In the genomic region with DNA sequence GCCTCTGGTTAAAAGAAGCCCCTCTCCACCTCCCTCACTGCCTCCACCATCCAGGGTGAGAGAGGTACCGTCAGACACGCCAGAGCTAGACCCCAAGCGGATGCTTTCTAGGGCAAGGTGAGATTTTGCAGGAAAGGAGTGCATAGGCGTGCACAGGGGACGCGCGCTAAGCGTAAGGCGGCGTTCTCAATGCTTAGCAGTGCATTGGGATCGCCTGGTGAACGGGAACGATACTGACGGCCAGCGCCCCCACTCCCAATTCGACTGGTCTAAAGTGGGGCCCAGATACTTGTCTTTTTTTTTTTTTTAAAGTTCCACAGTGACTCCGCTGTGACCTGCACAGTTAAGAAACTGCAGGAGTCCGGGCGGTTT, we compare ENCODE assay signal across 7 cellular contexts. TPM values are rescaled to one million over a fixed set of nuclear protein-coding genes. Genes with fewer than 3 reads are reported as not detected.
DNase-seq lines count a peak whose midpoint lies in the region; ATAC-seq and TF ChIP-seq lines count a peak whose summit lies in the region.

No MANE protein-coding gene starts in this region.

- dilution Hi-C loops in mammary epithelial cell (cut with HindIII; ENCODE audit: low sequenced_read_pairs) = no loop called here

- H3K9me3 Mint-ChIP-seq in stimulated activated memory B cell treated with anti-CD40 and anti-IgM and Interleukin-4, amounts not matched to agents 10 μg/mL and 1 μg/mL and 100 μg/mL, for 72 hours = peaks cover 3% of the 10 kb centered on the region

- no peaks in the 10 kb centered on the region for H3K9me3 ChIP-seq in HUES64 (ENCODE audit: insufficient read depth, low read depth, low read length)
- no peaks in the 10 kb centered on the region for H3K9me3 ChIP-seq in mammary epithelial cell (replicated peaks; ENCODE audit: insufficient read depth, low read length)

- H4K20me1 ChIP-seq in mammary epithelial cell (ENCODE audit: insufficient read depth, low read length) = no peaks in the 10 kb centered on the region

- H3K4me1 ChIP-seq in HUES64 (ENCODE audit: insufficient read depth, low read length) (peaks cover 7% of the 10 kb centered on the region; the same call in 1 of the 2 replicates), mammary epithelial cell (ENCODE audit: insufficient read depth, low read length) (peaks cover 5% of the 10 kb centered on the region)

- WGBS in HUES64 = 92% methylated on average over 19 of the region's 19 CpGs
- WGBS in mammary epithelial cell (ENCODE audit: low coverage, missing lambda C conversion rate) = 89% methylated on average over 13 of the region's 19 CpGs

- BruUV-seq in mammary epithelial cell (replicated peaks; lab: Mats Ljungman, UMichigan) = no TSS peak

- H3K27ac Mint-ChIP-seq in stimulated activated memory B cell treated with anti-CD40 and anti-IgM and Interleukin-4, amounts not matched to agents 10 μg/mL and 1 μg/mL and 100 μg/mL, for 72 hours = no peak overlapping the region

- no peak for TF ChIP-seq CTCF in mammary epithelial cell (conservative IDR thresholded peaks at IDR 0.05 in 1 of 2, IDR thresholded peaks at IDR 0.05 in 1 of 2; ENCODE audit: extremely low read depth in 1 of 2, insufficient read depth in 1 of 2, low read depth in 1 of 2, low read length in 2 of 2)

- peaks cover 6% of the 10 kb centered on the region for H3K4me1 Mint-ChIP-seq in stimulated activated memory B cell treated with anti-CD40 and anti-IgM and Interleukin-4, amounts not matched to agents 10 μg/mL and 1 μg/mL and 100 μg/mL, for 72 hours

- peak overlapping the region; percentile 42; the same call in 1 of the 2 replicates for H3K4me3 ChIP-seq in HUES64 (ENCODE audit: low read length)
- H3K4me3 ChIP-seq in mammary epithelial cell (replicated peaks in 1 of 3; ENCODE audit: insufficient read depth in 1 of 3, low read depth in 2 of 3, low read length in 3 of 3) = no peak overlapping the region

- H3K4me2 ChIP-seq in mammary epithelial cell (ENCODE audit: insufficient read depth, low read depth, low read length) = peak overlapping the region; percentile 89

- no peaks in the 10 kb centered on the region for H3K79me2 ChIP-seq in mammary epithelial cell (ENCODE audit: insufficient read depth, low read length)

- in situ Hi-C loops in mammary epithelial cell (cut with MboI; ENCODE audit: low sequenced_read_pairs in 2 of 2) = no loop called here

- H3K36me3 Mint-ChIP-seq in stimulated activated memory B cell treated with anti-CD40 and anti-IgM and Interleukin-4, amounts not matched to agents 10 μg/mL and 1 μg/mL and 100 μg/mL, for 72 hours = no peaks in the 10 kb centered on the region

- intact Hi-C loops in mammary epithelial cell (cut with micrococcal nuclease) (no loop called here), left colon (cut with DNase I, micrococcal nuclease) (no loop called here)

- H3K9ac ChIP-seq in HUES64 (ENCODE audit: low read depth, low read length) (no peak overlapping the region), mammary epithelial cell (ENCODE audit: insufficient read depth, low read length) (no peak overlapping the region)

- ATAC-seq in left colon (peak; percentile 16), GM19035 (IDR thresholded peaks at IDR 0.05; ENCODE audit: unreplicated experiment) (no peak), HG02571 (IDR thresholded peaks at IDR 0.05; ENCODE audit: unreplicated experiment) (no peak)
- no peak for ATAC-seq in stimulated activated memory B cell treated with anti-CD40 and anti-IgM and Interleukin-4, amounts not matched to agents 10 μg/mL and 1 μg/mL and 100 μg/mL, for 72 hours

- no peak overlapping the region for H3K27ac ChIP-seq in HUES64 (ENCODE audit: low read depth, low read length)
- no peak overlapping the region for H3K27ac ChIP-seq in mammary epithelial cell (ENCODE audit: insufficient read depth, low read depth, low read length)

- no peak overlapping the region for H2AFZ ChIP-seq in mammary epithelial cell (ENCODE audit: low read depth, low read length)

- DNase-seq in mammary epithelial cell (no peak), left colon (no peak), COR-L47 (lab: John Stamatoyannopoulos, UW) (no peak)

- CTCF ChIA-PET in mammary epithelial cell (lab: Charles Lee; ENCODE audit: low non-redundant PET) = interaction anchor here (0.7 kb wide), 1 partner anchor 55 kb away, joined by 3 read pairs; no protein-coding TSS in a partner anchor

- H3K36me3 ChIP-seq in HUES64 (ENCODE audit: insufficient read depth, low read length) = no peaks in the 10 kb centered on the region
- H3K36me3 ChIP-seq in mammary epithelial cell (ENCODE audit: insufficient read depth, low read length) = no peaks in the 10 kb centered on the region

- no peaks in the 10 kb centered on the region for H3K27me3 ChIP-seq in HUES64 (ENCODE audit: insufficient read depth, low read length)
- H3K27me3 ChIP-seq in mammary epithelial cell (ENCODE audit: insufficient read depth, low read length) = no peaks in the 10 kb centered on the region

- peaks cover 14% of the 10 kb centered on the region for H3K27me3 Mint-ChIP-seq in stimulated activated memory B cell treated with anti-CD40 and anti-IgM and Interleukin-4, amounts not matched to agents 10 μg/mL and 1 μg/mL and 100 μg/mL, for 72 hours

- H3K4me3 Mint-ChIP-seq in stimulated activated memory B cell treated with anti-CD40 and anti-IgM and Interleukin-4, amounts not matched to agents 10 μg/mL and 1 μg/mL and 100 μg/mL, for 72 hours = peak overlapping the region; percentile 18

RNA-seq across cellular contexts. Expression of a gene that starts 57.9 kb away (rescaled TPM):
- 29.1 TPM for polyA plus RNA-seq in HUES64 (2013, experiment 1 of 2)
- 27.1 TPM for polyA plus RNA-seq in HUES64 (2013, experiment 2 of 2)
- 10 to 100 TPM; 20.2 to 45.0 TPM for total RNA-seq in mammary epithelial cell
- polyA plus RNA-seq in mammary epithelial cell = 3.2 TPM
- polyA minus RNA-seq in mammary epithelial cell = 49.9 TPM
- total RNA-seq in left colon = 10 to 100 TPM; 59.3 to 60.7 TPM
